Comparison of ENCODE assay signal across 15 cellular contexts in the genomic region with DNA sequence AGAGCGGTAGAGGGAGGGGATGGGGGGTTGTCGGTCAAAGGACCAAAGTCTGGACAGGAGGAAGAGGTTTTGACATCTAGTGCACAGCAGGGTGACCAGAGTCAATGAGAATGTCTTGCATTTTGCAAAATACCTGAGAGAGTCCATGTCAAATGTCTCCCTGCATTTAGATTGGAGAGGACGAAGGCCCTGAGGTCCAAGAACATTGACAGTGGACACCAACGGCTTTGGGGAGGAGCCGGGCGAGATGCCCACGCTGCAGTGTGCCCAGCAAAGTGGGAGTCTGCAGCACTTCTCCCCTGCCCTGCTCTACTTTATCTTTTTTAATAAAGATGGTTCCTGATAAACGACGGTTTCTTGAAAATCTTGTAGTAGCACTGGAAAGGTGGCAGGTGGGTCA.
DNase-seq lines count a peak whose midpoint lies in the region; ATAC-seq and TF ChIP-seq lines count a peak whose summit lies in the region.
"Had no signal": no experiment of that assay in that cellular context is flagged by ENCODE, and none has a peak within 500 bp of the region (broad histone marks: within the 10 kb centered on the region; RNA-seq: fewer than 3 reads in every experiment).

No MANE protein-coding gene starts in this region.

- H3K4me3 Mint-ChIP-seq in activated CD4-positive, alpha-beta memory T cell treated with anti-CD3 and anti-CD28 coated beads, Interleukin-2, amount 10 ng/mL, durations not matched to agents 7 days and 5 days: no peak overlapping the region
- no peak overlapping the region for H3K4me3 Mint-ChIP-seq in activated CD4-positive, alpha-beta memory T cell treated with anti-CD3 and anti-CD28 coated beads for 36 hours
- H3K4me3 Mint-ChIP-seq in activated T-helper 17 cell treated with anti-CD3 and anti-CD28 coated beads, Interleukin-2, amount 50 U/mL, for 72 hours: peak overlapping the region; percentile 12
- H3K4me3 Mint-ChIP-seq in type B pancreatic cell: no peak overlapping the region
- H3K4me3 Mint-ChIP-seq: CD14-positive monocyte; CD4-positive, alpha-beta memory T cell had no signal

- CTCF ChIA-PET in activated CD4-positive, alpha-beta memory T cell treated with anti-CD3 and anti-CD28 coated beads, Interleukin-2, amount 10 ng/mL, durations not matched to agents 7 days and 5 days (lab: Charles Lee): no interaction called here
- CTCF ChIA-PET in activated CD4-positive, alpha-beta memory T cell treated with anti-CD3 and anti-CD28 coated beads for 36 hours (lab: Charles Lee): no interaction called here

- H3K36me3 Mint-ChIP-seq in activated CD4-positive, alpha-beta memory T cell treated with anti-CD3 and anti-CD28 coated beads, Interleukin-2, amount 10 ng/mL, durations not matched to agents 7 days and 5 days (ENCODE audit: low read depth): no peaks in the 10 kb centered on the region
- no peaks in the 10 kb centered on the region for H3K36me3 Mint-ChIP-seq in activated CD4-positive, alpha-beta memory T cell treated with anti-CD3 and anti-CD28 coated beads for 36 hours
- no peaks in the 10 kb centered on the region for H3K36me3 Mint-ChIP-seq in activated T-helper 17 cell treated with anti-CD3 and anti-CD28 coated beads, Interleukin-2, amount 50 U/mL, for 72 hours (ENCODE audit: low read depth)
- no peaks in the 10 kb centered on the region for H3K36me3 Mint-ChIP-seq in type B pancreatic cell
- H3K36me3 Mint-ChIP-seq: CD14-positive monocyte; CD4-positive, alpha-beta memory T cell had no signal

- peak; percentile 9 for DNase-seq in activated CD4-positive, alpha-beta memory T cell treated with anti-CD3 and anti-CD28 coated beads, Interleukin-2, amount 10 ng/mL, durations not matched to agents 7 days and 5 days
- DNase-seq in activated CD4-positive, alpha-beta memory T cell treated with anti-CD3 and anti-CD28 coated beads for 36 hours: no peak
- peak; percentile 51 for DNase-seq in mesenteric fat pad (ENCODE audit: low spot score)
- peak; percentile 40 for DNase-seq in type B pancreatic cell (ENCODE audit: extremely low spot score, unreplicated experiment)
- no peak for DNase-seq in activated CD4-positive, alpha-beta T cell treated with anti-CD3 and anti-CD28 coated beads for 4 hours
- DNase-seq in LoVo (ENCODE audit: low spot score): no peak
- no peak for DNase-seq in A172 (ENCODE audit: low spot score)
- DNase-seq: CD4-positive, alpha-beta memory T cell; DMS153; DMS79; GDM1; GOT3; H7 had no signal

- H3K4me1 Mint-ChIP-seq in activated CD4-positive, alpha-beta memory T cell treated with anti-CD3 and anti-CD28 coated beads, Interleukin-2, amount 10 ng/mL, durations not matched to agents 7 days and 5 days: peaks cover 8% of the 10 kb centered on the region
- H3K4me1 Mint-ChIP-seq in activated CD4-positive, alpha-beta memory T cell treated with anti-CD3 and anti-CD28 coated beads for 36 hours (ENCODE audit: low read depth): peaks cover 3% of the 10 kb centered on the region
- H3K4me1 Mint-ChIP-seq in activated T-helper 17 cell treated with anti-CD3 and anti-CD28 coated beads, Interleukin-2, amount 50 U/mL, for 72 hours: peaks cover 7% of the 10 kb centered on the region
- peaks cover 5% of the 10 kb centered on the region for H3K4me1 Mint-ChIP-seq in type B pancreatic cell (ENCODE audit: unreplicated experiment)
- H3K4me1 Mint-ChIP-seq: CD14-positive monocyte had no signal

- no peak overlapping the region for H3K27ac Mint-ChIP-seq in activated CD4-positive, alpha-beta memory T cell treated with anti-CD3 and anti-CD28 coated beads, Interleukin-2, amount 10 ng/mL, durations not matched to agents 7 days and 5 days
- no peak overlapping the region for H3K27ac Mint-ChIP-seq in activated CD4-positive, alpha-beta memory T cell treated with anti-CD3 and anti-CD28 coated beads for 36 hours
- H3K27ac Mint-ChIP-seq in activated T-helper 17 cell treated with anti-CD3 and anti-CD28 coated beads, Interleukin-2, amount 50 U/mL, for 72 hours: no peak overlapping the region
- no peak overlapping the region for H3K27ac Mint-ChIP-seq in type B pancreatic cell
- H3K27ac Mint-ChIP-seq: CD4-positive, alpha-beta memory T cell had no signal

- no peaks in the 10 kb centered on the region for H3K9me3 Mint-ChIP-seq in activated CD4-positive, alpha-beta memory T cell treated with anti-CD3 and anti-CD28 coated beads, Interleukin-2, amount 10 ng/mL, durations not matched to agents 7 days and 5 days
- no peaks in the 10 kb centered on the region for H3K9me3 Mint-ChIP-seq in activated CD4-positive, alpha-beta memory T cell treated with anti-CD3 and anti-CD28 coated beads for 36 hours
- no peaks in the 10 kb centered on the region for H3K9me3 Mint-ChIP-seq in activated T-helper 17 cell treated with anti-CD3 and anti-CD28 coated beads, Interleukin-2, amount 50 U/mL, for 72 hours
- H3K9me3 Mint-ChIP-seq in type B pancreatic cell: no peaks in the 10 kb centered on the region

- POLR2A ChIA-PET in activated CD4-positive, alpha-beta memory T cell treated with anti-CD3 and anti-CD28 coated beads, Interleukin-2, amount 10 ng/mL, durations not matched to agents 7 days and 5 days (lab: Charles Lee): no interaction called here
- POLR2A ChIA-PET in activated CD4-positive, alpha-beta memory T cell treated with anti-CD3 and anti-CD28 coated beads for 36 hours (lab: Charles Lee): no interaction called here

- intact Hi-C loops in activated CD4-positive, alpha-beta memory T cell treated with anti-CD3 and anti-CD28 coated beads for 36 hours (cut with micrococcal nuclease): loop anchor here (10.0 kb wide), 1 partner anchor 961 kb away; no protein-coding TSS in a partner anchor

- no peak for ATAC-seq in activated T-helper 17 cell treated with anti-CD3 and anti-CD28 coated beads, Interleukin-2, amount 50 U/mL, for 72 hours (replicated peaks)

- no peaks in the 10 kb centered on the region for H3K27me3 Mint-ChIP-seq in activated CD4-positive, alpha-beta memory T cell treated with anti-CD3 and anti-CD28 coated beads, Interleukin-2, amount 10 ng/mL, durations not matched to agents 7 days and 5 days
- H3K27me3 Mint-ChIP-seq in activated CD4-positive, alpha-beta memory T cell treated with anti-CD3 and anti-CD28 coated beads for 36 hours: no peaks in the 10 kb centered on the region
- H3K27me3 Mint-ChIP-seq in activated T-helper 17 cell treated with anti-CD3 and anti-CD28 coated beads, Interleukin-2, amount 50 U/mL, for 72 hours: no peaks in the 10 kb centered on the region
- H3K27me3 Mint-ChIP-seq in type B pancreatic cell: peaks cover 7% of the 10 kb centered on the region

- TF ChIP-seq CTCF in type B pancreatic cell (conservative IDR thresholded peaks at IDR 0.05): no peak

Comparison
In these comparisons a context has a peak if more than half of its experiments do, and no peak if none do; other contexts are left out.
1. DNase-seq: peak in activated CD4-positive, alpha-beta memory T cell treated with anti-CD3 and anti-CD28 coated beads, Interleukin-2, amount 10 ng/mL, durations not matched to agents 7 days and 5 days (single experiment), mesenteric fat pad (single experiment) and type B pancreatic cell (single experiment); none in activated CD4-positive, alpha-beta memory T cell treated with anti-CD3 and anti-CD28 coated beads for 36 hours (single experiment), activated CD4-positive, alpha-beta T cell treated with anti-CD3 and anti-CD28 coated beads for 4 hours (0 of 2), LoVo (single experiment) and A172 (single experiment).